Comparison of ENCODE assay signal across 24 cellular contexts in genomic region chr19:24003537-24003936, GRCh38.
"Had no signal": no experiment of that assay in that cellular context is flagged by ENCODE, and none has a peak within 500 bp of the region (broad histone marks: within the 10 kb centered on the region; RNA-seq: fewer than 3 reads in every experiment).

No MANE protein-coding gene starts in this region.

- H3K27me3 ChIP-seq: neural progenitor cell, pancreas, right lobe of liver, sigmoid colon, stomach, thyroid gland, tibial nerve, upper lobe of left lung, vagina had no signal

- H3K36me3 ChIP-seq: neural progenitor cell, pancreas, right lobe of liver, sigmoid colon, stomach, thoracic aorta, thyroid gland, tibial nerve, upper lobe of left lung, vagina had no signal

- FAIRE-seq: pancreas, small intestine had no signal

- H2AFZ ChIP-seq: neural progenitor cell had no signal

- H3K27ac ChIP-seq: neural progenitor cell, pancreas, psoas muscle, right lobe of liver, sigmoid colon, stomach, thoracic aorta, thyroid gland, tibial nerve, upper lobe of left lung, vagina had no signal

- H3K9me3 ChIP-seq: pancreas, psoas muscle, right lobe of liver, thoracic aorta, thyroid gland, vagina had no signal

- H3K4me2 ChIP-seq: neural progenitor cell had no signal

- DNase-seq: naive thymus-derived CD4-positive, alpha-beta T cell; natural killer cell; occipital lobe; pancreas; psoas muscle; right cardiac atrium; right lobe of liver; sigmoid colon; small intestine; stimulated activated CD4-positive, alpha-beta T cell treated with anti-CD3 and anti-CD28 coated beads, Interleukin-15, amount 100 ng/mL, for 24 hours; stimulated activated CD4-positive, alpha-beta T cell treated with anti-CD3 and anti-CD28 coated beads, Interleukin-2, amount 100 ng/mL, for 24 hours; stimulated activated CD4-positive, alpha-beta T cell treated with anti-CD3 and anti-CD28 coated beads, Interleukin-2, amount 100 ng/mL, for 48 hours; stimulated activated CD4-positive, alpha-beta T cell treated with anti-CD3 and anti-CD28 coated beads, Interleukin-4, amount 100 ng/mL, for 24 hours; stimulated activated naive B cell treated with anti-CD40 and anti-IgM and Interleukin-4, amounts not matched to agents 10 μg/mL and 1 μg/mL and 100 μg/mL, for 72 hours; stimulated activated naive CD4-positive, alpha-beta T cell treated with Interleukin-2 at 50 U/mL for 16 hours; stomach; thyroid gland; trophoblast cell had no signal

- ATAC-seq: naive thymus-derived CD4-positive, alpha-beta T cell; natural killer cell; pancreas; psoas muscle; right cardiac atrium; stimulated activated effector memory CD8-positive, alpha-beta T cell treated with anti-CD3 and anti-CD28 coated beads, Interleukin-12 subunit alpha, Interleukin-12 subunit beta, amount 100 ng/mL, for 72 hours; stimulated activated naive B cell treated with anti-CD40 and anti-IgM and Interleukin-4, amounts not matched to agents 10 μg/mL and 1 μg/mL and 100 μg/mL, for 72 hours had no signal

- H3K4me3 ChIP-seq: neural progenitor cell, pancreas, psoas muscle, right lobe of liver, sigmoid colon, stomach, thoracic aorta, thyroid gland, tibial nerve, upper lobe of left lung, vagina had no signal

- H3K4me1 ChIP-seq: neural progenitor cell, pancreas, psoas muscle, right lobe of liver, sigmoid colon, stomach, thyroid gland, tibial nerve, upper lobe of left lung, vagina had no signal
